1 cellular context compared by ENCODE assay signal in the genomic region with DNA sequence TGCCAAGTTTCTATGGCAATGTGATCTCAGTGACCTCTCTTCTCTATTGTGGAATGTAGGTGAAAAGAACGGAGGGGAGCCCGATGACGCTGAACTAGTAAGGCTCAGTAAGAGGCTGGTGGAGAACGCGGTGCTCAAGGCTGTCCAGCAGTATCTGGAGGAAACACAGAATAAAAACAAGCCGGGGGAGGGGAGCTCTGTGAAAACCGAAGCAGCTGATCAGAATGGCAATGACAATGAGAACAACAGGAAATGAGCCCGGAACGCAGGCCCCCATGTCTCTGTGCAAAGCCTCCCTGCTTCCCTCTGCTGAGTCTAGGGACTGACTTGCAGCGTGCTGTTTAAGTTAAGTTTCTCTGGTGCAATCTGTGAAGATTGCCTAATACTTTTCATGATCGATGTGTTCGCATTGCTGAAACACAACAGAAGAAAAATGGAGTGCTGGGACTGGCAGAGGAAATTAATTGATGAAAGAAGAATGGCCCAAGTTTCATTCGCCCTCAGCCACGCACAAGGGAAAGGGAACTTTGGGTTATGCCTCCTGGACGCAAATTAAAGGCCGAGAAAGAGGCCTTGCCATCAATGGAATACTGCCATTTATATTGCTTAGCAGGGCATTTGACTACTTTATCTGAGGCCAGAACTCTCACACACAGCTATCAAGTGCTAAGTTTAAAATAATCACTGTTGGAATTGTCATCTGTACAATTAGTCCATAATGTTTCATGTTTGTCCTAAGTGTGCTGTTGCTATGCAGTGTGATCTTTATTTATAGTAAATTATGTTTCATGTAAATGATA.
TF ChIP-seq lines count a peak whose summit lies in the region.

No MANE protein-coding gene starts in this region.

TF ChIP-seq in H1, 55 proteins besides CTCF, POLR2A, EP300 and RAD21:
- peak; percentile 41; the same call in 1 of the 2 replicates for TF ChIP-seq TEAD4 (IDR thresholded peaks at IDR 0.05; ENCODE audit: low read depth, low read length)
- TF ChIP-seq ASH2L (IDR thresholded peaks at IDR 0.05; ENCODE audit: low read length), result peak; percentile 74
- TF ChIP-seq, protein P1, sequence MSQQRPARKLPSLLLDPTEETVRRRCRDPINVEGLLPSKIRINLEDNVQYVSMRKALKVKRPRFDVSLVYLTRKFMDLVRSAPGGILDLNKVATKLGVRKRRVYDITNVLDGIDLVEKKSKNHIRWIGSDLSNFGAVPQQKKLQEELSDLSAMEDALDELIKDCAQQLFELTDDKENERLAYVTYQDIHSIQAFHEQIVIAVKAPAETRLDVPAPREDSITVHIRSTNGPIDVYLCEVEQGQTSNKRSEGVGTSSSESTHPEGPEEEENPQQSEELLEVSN (IDR thresholded peaks at IDR 0.05), result no peak; the same call in 1 of the 2 replicates
- TF ChIP-seq CREB1 (IDR thresholded peaks at IDR 0.05), result peak; percentile 71; the same call in 1 of the 2 replicates
- TF ChIP-seq, protein P2, sequence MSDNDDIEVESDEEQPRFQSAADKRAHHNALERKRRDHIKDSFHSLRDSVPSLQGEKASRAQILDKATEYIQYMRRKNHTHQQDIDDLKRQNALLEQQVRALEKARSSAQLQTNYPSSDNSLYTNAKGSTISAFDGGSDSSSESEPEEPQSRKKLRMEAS (IDR thresholded peaks at IDR 0.05), result no peak
- no peak for TF ChIP-seq PHF8 (conservative IDR thresholded peaks at IDR 0.05; ENCODE audit: low read depth, low read length)
- TF ChIP-seq SIN3A (conservative IDR thresholded peaks at IDR 0.05 in 1 of 2, IDR thresholded peaks at IDR 0.05 in 1 of 2; ENCODE audit: low read depth in 1 of 2, low read length in 2 of 2), result no peak
- TF ChIP-seq HDAC2 (IDR thresholded peaks at IDR 0.05; ENCODE audit: borderline replicate concordance in 1 of 2, low read depth in 2 of 2, low read length in 2 of 2), result peak in 1 of 2 experiments; percentile 70; a peak in 1 of 4 replicates
- TF ChIP-seq, protein P3, sequence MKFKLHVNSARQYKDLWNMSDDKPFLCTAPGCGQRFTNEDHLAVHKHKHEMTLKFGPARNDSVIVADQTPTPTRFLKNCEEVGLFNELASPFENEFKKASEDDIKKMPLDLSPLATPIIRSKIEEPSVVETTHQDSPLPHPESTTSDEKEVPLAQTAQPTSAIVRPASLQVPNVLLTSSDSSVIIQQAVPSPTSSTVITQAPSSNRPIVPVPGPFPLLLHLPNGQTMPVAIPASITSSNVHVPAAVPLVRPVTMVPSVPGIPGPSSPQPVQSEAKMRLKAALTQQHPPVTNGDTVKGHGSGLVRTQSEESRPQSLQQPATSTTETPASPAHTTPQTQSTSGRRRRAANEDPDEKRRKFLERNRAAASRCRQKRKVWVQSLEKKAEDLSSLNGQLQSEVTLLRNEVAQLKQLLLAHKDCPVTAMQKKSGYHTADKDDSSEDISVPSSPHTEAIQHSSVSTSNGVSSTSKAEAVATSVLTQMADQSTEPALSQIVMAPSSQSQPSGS (IDR thresholded peaks at IDR 0.05; ENCODE audit: low read length), result 0 out of 2 replicates have a peak, but pooled peaks have one; percentile 31
- no peak for TF ChIP-seq CHD1 (IDR thresholded peaks at IDR 0.05; ENCODE audit: low read depth, low read length)
- TF ChIP-seq NANOG (IDR thresholded peaks at IDR 0.05; ENCODE audit: insufficient read depth, low read depth, low read length, poor library complexity, severe bottlenecking), result no peak
- no peak for TF ChIP-seq GTF2F1 (IDR thresholded peaks at IDR 0.05; ENCODE audit: borderline replicate concordance, low read depth, low read length)
- TF ChIP-seq CEBPB (IDR thresholded peaks at IDR 0.05; ENCODE audit: low read depth, low read length), result peak; percentile 53; the same call in 1 of the 2 replicates
- peak; percentile 36; the same call in 1 of the 2 replicates for TF ChIP-seq TAF1 (IDR thresholded peaks at IDR 0.05; ENCODE audit: low read depth, low read length)
- peak; percentile 32; the same call in 1 of the 2 replicates for TF ChIP-seq SP1 (IDR thresholded peaks at IDR 0.05; ENCODE audit: low read depth, low read length)
